Comparison of ENCODE assay signal across 18 cellular contexts in genomic region chr11:119942021-119942420, GRCh38.
"Had no signal": no experiment of that assay in that cellular context is flagged by ENCODE, and none has a peak within 500 bp of the region (broad histone marks: within the 10 kb centered on the region; RNA-seq: fewer than 3 reads in every experiment).

No MANE protein-coding gene starts in this region.

- H3K4me3 Mint-ChIP-seq: activated naive CD8-positive, alpha-beta T cell; activated T-cell treated with anti-CD3 and anti-CD28 coated beads, Interleukin-2, amount 50 U/mL, for 72 hours; dendritic cell treated with granulocyte-macrophage colony-stimulating factor and Interleukin-4, amounts not matched to agents 40 ng/mL and 50 ng/mL, for 4 days; stimulated activated naive B cell treated with anti-CD40 and anti-IgM and Interleukin-4, amounts not matched to agents 10 μg/mL and 1 μg/mL and 100 μg/mL, for 72 hours had no signal

- H3K27ac ChIP-seq: esophagus muscularis mucosa, left lung, ovary, thoracic aorta had no signal

- ATAC-seq: activated CD4-positive, CD25-positive, alpha-beta regulatory T cell treated with anti-CD3 and anti-CD28 coated beads, Interleukin-2, amount 50 U/mL, for 24 hours; activated T-cell treated with anti-CD3 and anti-CD28 coated beads, Interleukin-2, amount 50 U/mL, for 72 hours; stimulated activated naive B cell treated with anti-CD40 and anti-IgM and Interleukin-4, amounts not matched to agents 10 μg/mL and 1 μg/mL and 100 μg/mL, for 72 hours had no signal

- H3K4me3 ChIP-seq: esophagus muscularis mucosa, left lung, ovary, thoracic aorta had no signal

- H3K36me3 ChIP-seq: esophagus muscularis mucosa, left lung, ovary, thoracic aorta had no signal

- H3K36me3 Mint-ChIP-seq: activated naive CD8-positive, alpha-beta T cell; stimulated activated naive B cell treated with anti-CD40 and anti-IgM and Interleukin-4, amounts not matched to agents 10 μg/mL and 1 μg/mL and 100 μg/mL, for 72 hours had no signal

- H3K27me3 ChIP-seq: ovary had no signal

- H3K9me3 ChIP-seq: esophagus muscularis mucosa, left lung, ovary, thoracic aorta had no signal

- FAIRE-seq: endothelial cell of umbilical vein, kidney had no signal

- H3K9me3 Mint-ChIP-seq: activated T-cell treated with anti-CD3 and anti-CD28 coated beads, Interleukin-2, amount 50 U/mL, for 72 hours; dendritic cell treated with granulocyte-macrophage colony-stimulating factor and Interleukin-4, amounts not matched to agents 40 ng/mL and 50 ng/mL, for 4 days; stimulated activated naive B cell treated with anti-CD40 and anti-IgM and Interleukin-4, amounts not matched to agents 10 μg/mL and 1 μg/mL and 100 μg/mL, for 72 hours had no signal

- H3K4me1 ChIP-seq: left lung had no signal

- H3K4me1 Mint-ChIP-seq: stimulated activated naive B cell treated with anti-CD40 and anti-IgM and Interleukin-4, amounts not matched to agents 10 μg/mL and 1 μg/mL and 100 μg/mL, for 72 hours had no signal

- DNase-seq: activated CD4-positive, alpha-beta T cell treated with anti-CD3 and anti-CD28 coated beads, Interleukin-2, amount 50 U/mL, for 1 hour; activated T-cell treated with anti-CD3 and anti-CD28 coated beads, Interleukin-2, amount 50 U/mL, for 72 hours; amniotic stem cell; effector CD8-positive, alpha-beta T cell; hippocampal formation; kidney; left lung; mammary epithelial cell; ovary; stimulated activated naive B cell treated with anti-CD40 and anti-IgM and Interleukin-4, amounts not matched to agents 10 μg/mL and 1 μg/mL and 100 μg/mL, for 72 hours; T-helper 1 cell; T-helper 9 cell had no signal

- H3K27ac Mint-ChIP-seq: activated naive CD8-positive, alpha-beta T cell; activated T-cell treated with anti-CD3 and anti-CD28 coated beads, Interleukin-2, amount 50 U/mL, for 72 hours; dendritic cell treated with granulocyte-macrophage colony-stimulating factor and Interleukin-4, amounts not matched to agents 40 ng/mL and 50 ng/mL, for 4 days; stimulated activated naive B cell treated with anti-CD40 and anti-IgM and Interleukin-4, amounts not matched to agents 10 μg/mL and 1 μg/mL and 100 μg/mL, for 72 hours had no signal
